In the genomic region with DNA sequence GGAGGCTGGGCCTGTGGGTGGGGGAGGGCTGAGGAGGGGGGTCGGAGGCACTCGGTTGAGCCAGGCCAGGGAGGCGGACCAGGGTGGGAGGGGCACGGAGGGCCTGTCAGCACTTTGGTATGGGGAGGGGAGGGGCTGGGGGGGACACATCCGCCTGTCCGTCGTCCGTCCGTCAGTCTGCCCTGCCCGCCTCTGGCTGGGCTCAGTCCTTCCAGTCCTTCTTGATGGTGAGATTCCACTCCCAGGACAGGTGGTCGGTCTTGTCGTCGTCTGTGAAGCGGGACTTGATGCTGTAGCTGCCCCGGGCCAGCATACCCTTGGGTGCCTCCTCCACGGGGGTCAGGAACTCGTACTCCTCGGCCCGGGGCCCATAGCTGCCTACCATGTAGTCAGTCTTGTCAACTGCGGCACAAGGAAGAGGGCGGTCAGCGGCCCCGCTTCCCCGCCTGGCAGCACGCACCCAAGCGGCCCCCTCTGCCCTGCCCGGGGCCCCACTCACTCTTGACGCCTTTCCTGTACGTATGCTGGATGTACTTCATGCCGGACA, we compare ENCODE assay signal across 6 cellular contexts. TPM values are rescaled to one million over a fixed set of nuclear protein-coding genes. Genes with fewer than 3 reads are reported as not detected.
A peak's percentile ranks its signal among the peaks of the same experiment; 100 is the strongest.
DNase-seq lines count a peak whose midpoint lies in the region; ATAC-seq lines count a peak whose summit lies in the region.

No MANE protein-coding gene starts in this region.

- peaks cover 22% of the 10 kb centered on the region for H3K36me3 ChIP-seq in SJCRH30

- peak; percentile 88 for DNase-seq in Daoy (ENCODE audit: low read depth)
- peak; percentile 57 to 65 for DNase-seq in SJCRH30
- peak; percentile 63 to 82 (median 71) for DNase-seq in right cardiac atrium
- DNase-seq in GF-D8 (lab: John Stamatoyannopoulos, UW), result no peak
- no peak for DNase-seq in retina

- ATAC-seq in right cardiac atrium (peak in 1 of 2 donors; percentile 1), GM18870 (IDR thresholded peaks at IDR 0.05; ENCODE audit: unreplicated experiment) (no peak)

- WGBS in right cardiac atrium, result 55% methylated on average over 30 of the region's 30 CpGs

- H3K9me3 ChIP-seq in SJCRH30 (replicated peaks) (no peaks in the 10 kb centered on the region), right cardiac atrium (ENCODE audit: control insufficient read depth, low read length) (no peaks in the 10 kb centered on the region)

- no peak overlapping the region for H3K4me3 ChIP-seq in SJCRH30
- H3K4me3 ChIP-seq in right cardiac atrium (ENCODE audit: low read length), result no peak overlapping the region

- H3K4me1 ChIP-seq in SJCRH30 (peaks cover 7% of the 10 kb centered on the region), right cardiac atrium (ENCODE audit: control insufficient read depth, insufficient read depth, low read length) (no peaks in the 10 kb centered on the region)

- H3K27ac ChIP-seq in SJCRH30, result no peak overlapping the region
- peak overlapping the region; percentile 5 for H3K27ac ChIP-seq in right cardiac atrium (ENCODE audit: low read length)

- intact Hi-C loops in right cardiac atrium (cut with DNase I), result no loop called here

- H3K27me3 ChIP-seq in SJCRH30 (no peaks in the 10 kb centered on the region), right cardiac atrium (ENCODE audit: control insufficient read depth, insufficient read depth) (no peaks in the 10 kb centered on the region)

RNA-seq across cellular contexts. Expression of a gene that starts 2.4 kb away (rescaled TPM):
- total RNA-seq in Daoy (2014; rRNA removed; shearing (Covaris generic)), result 138 and 216 TPM in 2 replicates
- total RNA-seq in SJCRH30 (2014; rRNA removed; shearing (Covaris generic)), result 201 and 216 TPM in 2 replicates
- 100 to 1,000 TPM; 113 to 217 (median 142) TPM for total RNA-seq in right cardiac atrium
- 101 TPM for polyA plus RNA-seq in right cardiac atrium

RNA-seq across cellular contexts. Expression of a gene that starts 8.4 kb away (rescaled TPM):
- 1,181 and 1,293 TPM in 2 replicates for total RNA-seq in Daoy (2014; rRNA removed; shearing (Covaris generic))
- 558 and 620 TPM in 2 replicates for total RNA-seq in SJCRH30 (2014; rRNA removed; shearing (Covaris generic))
- total RNA-seq in right cardiac atrium, result 100 to 1,000 TPM; 272 to 375 (median 350) TPM
- 278 TPM for polyA plus RNA-seq in right cardiac atrium

RNA-seq across cellular contexts. Expression of a gene that starts 22.6 kb away (rescaled TPM):
- total RNA-seq in Daoy (2014; rRNA removed; shearing (Covaris generic)), result 376 and 391 TPM in 2 replicates
- total RNA-seq in SJCRH30 (2014; rRNA removed; shearing (Covaris generic)), result 512 and 516 TPM in 2 replicates
- total RNA-seq in right cardiac atrium, result 10 to 100 TPM; 32.5 to 46.2 (median 39.1) TPM
- 18.9 TPM for polyA plus RNA-seq in right cardiac atrium

RNA-seq across cellular contexts. Expression of a gene that starts 22.8 kb away (rescaled TPM):
- 149 and 250 TPM in 2 replicates for total RNA-seq in Daoy (2014; rRNA removed; shearing (Covaris generic))
- total RNA-seq in SJCRH30 (2014; rRNA removed; shearing (Covaris generic)), result 266 and 312 TPM in 2 replicates
- 100 to 1,000 TPM; 135 to 167 (median 148) TPM for total RNA-seq in right cardiac atrium
- polyA plus RNA-seq in right cardiac atrium, result 338 TPM

RNA-seq across cellular contexts. Expression of a gene that starts 33.3 kb away (rescaled TPM):
- total RNA-seq in Daoy (2014; rRNA removed; shearing (Covaris generic)), result 0.21 and 0.97 TPM in 2 replicates
- 3.8 and 4.9 TPM in 2 replicates for total RNA-seq in SJCRH30 (2014; rRNA removed; shearing (Covaris generic))
- total RNA-seq in right cardiac atrium, result under 1 TPM; 0.14 to 0.53 (median 0.29) TPM
- 0.32 TPM for polyA plus RNA-seq in right cardiac atrium

Comparison
In these comparisons a context has a peak if more than half of its experiments do, and no peak if none do; other contexts are left out.
1. DNase-seq: peak in Daoy (single experiment), SJCRH30 (2 of 2) and right cardiac atrium (3 of 3); none in GF-D8 (single experiment) and retina (single experiment).